ENCODE assay signal across 26 cellular contexts in the genomic region with DNA sequence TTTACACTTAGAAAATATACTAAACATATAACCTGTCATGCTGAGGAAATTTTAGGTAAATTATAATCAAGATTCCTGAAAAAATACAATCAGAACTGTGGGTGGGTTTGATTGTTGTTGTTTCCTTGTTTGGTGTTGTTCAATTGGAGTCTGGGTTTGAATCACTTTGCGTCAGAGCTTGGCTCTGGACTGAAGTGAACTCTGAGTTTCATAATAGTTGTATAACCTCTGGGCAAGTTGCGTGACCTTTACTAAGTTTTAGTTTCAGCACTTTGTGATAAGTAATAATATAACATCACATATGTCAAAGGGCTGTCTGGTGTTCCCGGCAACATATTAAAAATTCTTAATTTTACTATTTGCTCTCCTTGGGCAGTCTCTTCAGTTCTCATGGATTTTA.
DNase-seq lines count a peak whose midpoint lies in the region; ATAC-seq, FAIRE-seq and TF ChIP-seq lines count a peak whose summit lies in the region.
"Had no signal": no experiment of that assay in that cellular context is flagged by ENCODE, and none has a peak within 500 bp of the region (broad histone marks: within the 10 kb centered on the region; RNA-seq: fewer than 3 reads in every experiment).

No MANE protein-coding gene starts in this region.

- H2AFZ ChIP-seq in HepG2 (ENCODE audit: low read length): no peak overlapping the region

- no peaks in the 10 kb centered on the region for H3K36me3 ChIP-seq in liver (ENCODE audit: control insufficient read depth in 4 of 4, insufficient read depth in 3 of 4, low read depth in 1 of 4, low read length in 3 of 4)
- no peaks in the 10 kb centered on the region for H3K36me3 ChIP-seq in HepG2 (replicated peaks in 1 of 2; ENCODE audit: control insufficient read depth in 1 of 2, insufficient read depth in 2 of 2, low read length in 2 of 2)
- H3K36me3 ChIP-seq in right lobe of liver: no peaks in the 10 kb centered on the region
- H3K36me3 ChIP-seq: BE2C, BLaER1 had no signal

- no peaks in the 10 kb centered on the region for H4K20me1 ChIP-seq in HepG2 (ENCODE audit: insufficient read depth, low read length)
- H4K20me1 ChIP-seq: BLaER1 had no signal

- ATAC-seq in HepG2 (no peak), right lobe of liver (peak; percentile 80 to 96 (median 86)), GM21526 (IDR thresholded peaks at IDR 0.05; ENCODE audit: low FRiP score, unreplicated experiment) (no peak)
- ATAC-seq in stimulated activated naive CD8-positive, alpha-beta T cell treated with anti-CD3 and anti-CD28 coated beads, Interleukin-15, Interleukin-2, amounts not matched to agents 100 U/mL and 50 U/mL, for 24 hours: no peak
- ATAC-seq: GM12878 had no signal

- intact Hi-C loops in HepG2 (cut with micrococcal nuclease; ENCODE audit: unreplicated experiment) (no loop called here), right lobe of liver (cut with DNase I) (no loop called here)

- WGBS in liver: 31% methylated on average over 3 of the region's 3 CpGs
- 7% methylated on average over 3 of the region's 3 CpGs for WGBS in HepG2 (ENCODE audit: low lambda C conversion rate)
- WGBS in right lobe of liver (ENCODE audit: insufficient coverage, low coverage, low lambda C conversion rate, missing lambda C conversion rate): 12% methylated on average over 3 of the region's 3 CpGs

- in situ Hi-C loops in HepG2 (cut with HindIII; ENCODE audit: extremely low pct_ligation_motif_present, low pct_unique_long_range_greater_than_20kb): no loop called here

- H3K9ac ChIP-seq in liver (ENCODE audit: low read depth in 1 of 2, low read length in 2 of 2) (no peak overlapping the region), HepG2 (ENCODE audit: insufficient read depth, low read depth, low read length) (no peak overlapping the region)
- H3K9ac ChIP-seq: BLaER1 had no signal

- peaks cover 0 to 3% (median 0%) of the 10 kb centered on the region in 4 donors for H3K4me1 ChIP-seq in liver (ENCODE audit: control insufficient read depth in 4 of 4, insufficient read depth in 4 of 4, low read length in 3 of 4)
- no peaks in the 10 kb centered on the region for H3K4me1 ChIP-seq in HepG2 (ENCODE audit: insufficient read depth, low read length)
- H3K4me1 ChIP-seq in right lobe of liver: peaks cover 0 to 3% (median 0%) of the 10 kb centered on the region in 4 donors
- H3K4me1 ChIP-seq: BE2C, BLaER1 had no signal

- TF ChIP-seq POLR2A in HepG2 (IDR thresholded peaks at IDR 0.05; ENCODE audit: insufficient read depth in 1 of 2, low read depth in 2 of 2, low read length in 2 of 2): no peak
- TF ChIP-seq POLR2A in right lobe of liver (IDR thresholded peaks at IDR 0.05): no peak

- POLR2A ChIA-PET in HepG2 (lab: Yijun Ruan, JAX): no interaction called here

- DNase-seq in HepG2 (ENCODE audit: low spot score) (no peak), choroid plexus epithelial cell (ENCODE audit: low read depth) (peak; percentile 14), right lobe of liver (no peak), T-helper 9 cell (no peak)
- no peak for DNase-seq in stimulated activated naive CD8-positive, alpha-beta T cell treated with anti-CD3 and anti-CD28 coated beads, Interleukin-15, Interleukin-2, amounts not matched to agents 100 U/mL and 50 U/mL, for 24 hours
- DNase-seq: 8988T; ACHN; BE2C; C1 segment of cervical spinal cord; CD4-positive, alpha-beta memory T cell; CD4-positive, CD25-positive, alpha-beta regulatory T cell; CD8-positive, alpha-beta memory T cell; COR-L47; DMS153; DMS53; DMS79; DND-41; EL; GDM1 had no signal

- H3K4me3 ChIP-seq in liver (ENCODE audit: low read depth in 1 of 3, low read length in 3 of 3) (no peak overlapping the region), HepG2 (replicated peaks in 1 of 3; ENCODE audit: insufficient read depth in 1 of 3, low read depth in 2 of 3, low read length in 3 of 3) (no peak overlapping the region), choroid plexus epithelial cell (ENCODE audit: low read depth, low read length) (no peak overlapping the region), right lobe of liver (no peak overlapping the region)
- H3K4me3 ChIP-seq: BLaER1, GM12878 had no signal

- TF ChIP-seq CTCF in liver (IDR thresholded peaks at IDR 0.05; ENCODE audit: low read depth, low read length, missing input control) (no peak), HepG2 (CRISPR knock-in tag; IDR thresholded peaks at IDR 0.05) (no peak), choroid plexus epithelial cell (conservative IDR thresholded peaks at IDR 0.05; ENCODE audit: low read depth, low read length) (no peak), right lobe of liver (IDR thresholded peaks at IDR 0.05) (no peak)

- no TSS peak for BruUV-seq in HepG2 (replicated peaks; lab: Mats Ljungman, UMichigan)

- H3K27me3 ChIP-seq in liver (ENCODE audit: control insufficient read depth in 4 of 4, insufficient read depth in 4 of 4, low read length in 3 of 4) (no peaks in the 10 kb centered on the region), HepG2 (ENCODE audit: control insufficient read depth in 1 of 2, insufficient read depth in 2 of 2, low read length in 2 of 2) (no peaks in the 10 kb centered on the region), right lobe of liver (no peaks in the 10 kb centered on the region)
- H3K27me3 ChIP-seq: BE2C, BLaER1 had no signal

- TF ChIP-seq EP300 in HepG2 (IDR thresholded peaks at IDR 0.05; ENCODE audit: low read depth in 2 of 2, low read length in 2 of 2) (no peak), HepG2 (CRISPR knock-in tag; IDR thresholded peaks at IDR 0.05; ENCODE audit: borderline replicate concordance) (no peak)

- H3K4me2 ChIP-seq in HepG2 (ENCODE audit: low read depth, low read length): no peak overlapping the region
- H3K4me2 ChIP-seq: BLaER1 had no signal

- no peak for FAIRE-seq in HepG2 (lab: Jason Lieb, UNC)
- FAIRE-seq: A204.1, GM12878, GM12892, GM18507 had no signal

- H3K27ac ChIP-seq in liver (ENCODE audit: low read depth in 1 of 2, low read length in 2 of 2) (no peak overlapping the region), HepG2 (ENCODE audit: extremely low read length, insufficient read depth, low read length) (no peak overlapping the region), right lobe of liver (no peak overlapping the region)
- H3K27ac ChIP-seq: BLaER1 had no signal

- H3K9me3 ChIP-seq in liver (ENCODE audit: control insufficient read depth in 4 of 4, low read length in 3 of 4): no peaks in the 10 kb centered on the region
- no peaks in the 10 kb centered on the region for H3K9me3 ChIP-seq in HepG2 (ENCODE audit: low read length)
- H3K9me3 ChIP-seq in right lobe of liver: no peaks in the 10 kb centered on the region
- H3K9me3 ChIP-seq: BE2C, BLaER1 had no signal

- TF ChIP-seq RAD21 in liver (IDR thresholded peaks at IDR 0.05) (no peak), HepG2 (CRISPR knock-in tag; IDR thresholded peaks at IDR 0.05) (no peak)

- CTCF ChIA-PET in HepG2 (lab: Yijun Ruan, JAX; ENCODE audit: low intra/inter-chr PET ratio, low total read pairs): no interaction called here

- no peaks in the 10 kb centered on the region for H3K79me2 ChIP-seq in HepG2 (ENCODE audit: insufficient read depth, low read length)

TF ChIP-seq in liver, 16 proteins besides CTCF, POLR2A, EP300 and RAD21:
- TF ChIP-seq FOXA1 (IDR thresholded peaks at IDR 0.05): no peak
- TF ChIP-seq TAF1 (conservative IDR thresholded peaks at IDR 0.05): no peak
- TF ChIP-seq SP1 (IDR thresholded peaks at IDR 0.05): no peak
- TF ChIP-seq HNF4A (conservative IDR thresholded peaks at IDR 0.05): peak in 1 of 2 donors; percentile 34
- TF ChIP-seq YY1 (IDR thresholded peaks at IDR 0.05): peak; percentile 13
- TF ChIP-seq FOXA2 (IDR thresholded peaks at IDR 0.05): no peak
- TF ChIP-seq JUND (IDR thresholded peaks at IDR 0.05): no peak
- no peak for TF ChIP-seq HNF4G (IDR thresholded peaks at IDR 0.05)
- peak; percentile 33 for TF ChIP-seq NR2F2 (IDR thresholded peaks at IDR 0.05)
- TF ChIP-seq RXRA (IDR thresholded peaks at IDR 0.05): peak; percentile 83 to 84
TF ChIP-seq in liver: peak in this region for 4.

TF ChIP-seq in HepG2, 621 proteins besides CTCF, POLR2A, EP300 and RAD21:
- no peak for TF ChIP-seq ZNF264 (CRISPR knock-in tag; IDR thresholded peaks at IDR 0.05)
- TF ChIP-seq ZNF484 (CRISPR knock-in tag; IDR thresholded peaks at IDR 0.05; ENCODE audit: borderline replicate concordance, low read depth): no peak
- TF ChIP-seq, protein P1, sequence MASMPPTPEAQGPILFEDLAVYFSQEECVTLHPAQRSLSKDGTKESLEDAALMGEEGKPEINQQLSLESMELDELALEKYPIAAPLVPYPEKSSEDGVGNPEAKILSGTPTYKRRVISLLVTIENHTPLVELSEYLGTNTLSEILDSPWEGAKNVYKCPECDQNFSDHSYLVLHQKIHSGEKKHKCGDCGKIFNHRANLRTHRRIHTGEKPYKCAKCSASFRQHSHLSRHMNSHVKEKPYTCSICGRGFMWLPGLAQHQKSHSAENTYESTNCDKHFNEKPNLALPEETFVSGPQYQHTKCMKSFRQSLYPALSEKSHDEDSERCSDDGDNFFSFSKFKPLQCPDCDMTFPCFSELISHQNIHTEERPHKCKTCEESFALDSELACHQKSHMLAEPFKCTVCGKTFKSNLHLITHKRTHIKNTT (CRISPR knock-in tag; IDR thresholded peaks at IDR 0.05): no peak
- TF ChIP-seq CBX5 (CRISPR knock-in tag; IDR thresholded peaks at IDR 0.05; ENCODE audit: borderline replicate concordance): no peak
- no peak for TF ChIP-seq ZNF75D (CRISPR knock-in tag; IDR thresholded peaks at IDR 0.05; ENCODE audit: borderline replicate concordance)
- TF ChIP-seq ZNF44 (CRISPR knock-in tag; IDR thresholded peaks at IDR 0.05): no peak

Comparison
In these comparisons a context has a peak if more than half of its experiments do, and no peak if none do; other contexts are left out.
1. ATAC-seq: peak in right lobe of liver (4 of 4); none in HepG2 (single experiment), stimulated activated naive CD8-positive, alpha-beta T cell treated with anti-CD3 and anti-CD28 coated beads, Interleukin-15, Interleukin-2, amounts not matched to agents 100 U/mL and 50 U/mL, for 24 hours (single experiment) and GM21526 (single experiment).